ENCODE assay signal across 8 cellular contexts in the genomic region with DNA sequence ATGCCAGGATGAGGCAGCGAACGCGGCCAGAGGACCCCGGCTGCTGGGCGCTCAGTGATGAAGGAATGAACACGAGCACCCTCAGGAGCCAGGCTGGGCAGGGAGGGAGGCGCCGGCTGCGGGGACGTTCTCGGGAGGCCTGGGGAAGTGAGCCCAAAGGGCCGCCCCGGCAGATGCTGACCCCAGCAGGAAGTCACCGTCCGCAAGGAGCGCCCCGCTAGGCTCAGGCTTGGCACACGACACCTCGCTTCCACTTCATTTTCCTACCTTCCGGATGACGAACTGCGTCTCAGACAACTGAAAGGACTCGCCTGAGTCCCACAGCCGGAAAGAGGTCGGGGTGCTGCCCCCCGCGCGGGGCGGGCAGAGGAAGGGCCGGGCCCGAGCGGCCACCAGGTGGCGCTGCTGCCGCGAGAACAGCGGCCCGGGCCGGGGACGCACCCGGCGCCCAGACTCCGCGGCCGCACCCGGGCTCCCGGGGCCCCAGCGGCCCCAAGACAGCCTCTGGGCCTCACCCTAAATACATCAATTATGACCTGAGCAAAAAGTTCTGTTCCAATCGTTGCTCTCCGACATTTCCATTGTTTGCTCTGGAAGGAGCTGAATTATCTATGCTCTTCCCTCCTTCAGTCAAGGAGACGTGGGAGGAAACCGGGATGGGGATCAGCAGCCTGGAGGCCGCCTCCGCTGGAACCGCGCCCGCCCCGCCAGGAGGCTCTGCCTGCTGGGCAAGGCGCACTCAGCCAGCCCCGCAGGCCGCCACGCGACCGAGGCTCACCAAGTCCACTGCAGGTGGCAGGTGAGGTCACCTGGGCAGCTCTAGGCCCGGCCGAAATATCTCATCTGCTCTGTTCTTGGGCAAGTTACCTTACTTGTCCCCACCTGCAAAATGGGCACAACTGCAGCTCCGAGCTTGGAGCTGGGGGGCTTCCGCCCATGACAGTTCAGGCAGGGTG.
DNase-seq lines count a peak whose midpoint lies in the region; ATAC-seq, FAIRE-seq and TF ChIP-seq lines count a peak whose summit lies in the region.

No MANE protein-coding gene starts in this region.

- H3K4me3 ChIP-seq in GM12864 (ENCODE audit: low read depth, low read length) = no peak overlapping the region
- H3K4me3 ChIP-seq in WI38 (ENCODE audit: low read depth, low read length) = 0 out of 2 replicates have a peak overlapping the region, but pooled peaks have one; percentile 24
- peak overlapping the region; percentile 16 to 53 (median 35) for H3K4me3 ChIP-seq in breast epithelium

- no peaks in the 10 kb centered on the region for H3K4me1 ChIP-seq in breast epithelium

- peak; percentile 69 for ATAC-seq in HG03342 (IDR thresholded peaks at IDR 0.05; ENCODE audit: unreplicated experiment)

- H3K9me3 ChIP-seq in breast epithelium = peaks cover 0 to 8% of the 10 kb centered on the region in 2 donors

- FAIRE-seq in RCC 7860 (lab: Jason Lieb, UNC) = no peak

- H3K27ac ChIP-seq in breast epithelium = peak overlapping the region in 1 of 2 donors; percentile 38

- TF ChIP-seq POLR2A in breast epithelium (IDR thresholded peaks at IDR 0.05) = no peak

- peak; percentile 75 for TF ChIP-seq CTCF in GM12864 (IDR thresholded peaks at IDR 0.05; ENCODE audit: low read depth, low read length, missing control alignments)
- TF ChIP-seq CTCF in WI38 (IDR thresholded peaks at IDR 0.05; ENCODE audit: low read depth, low read length) = peak; percentile 67
- TF ChIP-seq CTCF in breast epithelium (IDR thresholded peaks at IDR 0.05) = peak; percentile 33 to 97 (median 53)

- DNase-seq in GM12864 (ENCODE audit: low read depth) (no peak), breast epithelium (ENCODE audit: low spot score in 2 of 2) (no peak), islet precursor cell (peak; percentile 58), RCC 7860 (ENCODE audit: low spot score) (no peak), AML-193 (lab: John Stamatoyannopoulos, UW) (no peak)
- peak; percentile 23 to 56 for DNase-seq in stimulated activated CD4-positive, alpha-beta T cell treated with anti-CD3 and anti-CD28 coated beads, Interleukin-15, amount 100 ng/mL, for 1 hour (ENCODE audit: low read depth in 1 of 2, low spot score in 1 of 2)

- intact Hi-C loops in breast epithelium (cut with DNase I; ENCODE audit: low total_unique reads) = loop anchor here (10.0 kb wide), 2 partner anchors 328 to 1872 kb away; no protein-coding TSS in a partner anchor

- H3K27me3 ChIP-seq in breast epithelium = no peaks in the 10 kb centered on the region

- H3K36me3 ChIP-seq in breast epithelium = no peaks in the 10 kb centered on the region

Comparison
In these comparisons a context has a peak if more than half of its experiments do, and no peak if none do; other contexts are left out.
1. DNase-seq: peak in islet precursor cell (single experiment) and stimulated activated CD4-positive, alpha-beta T cell treated with anti-CD3 and anti-CD28 coated beads, Interleukin-15, amount 100 ng/mL, for 1 hour (2 of 2); none in GM12864 (single experiment), breast epithelium (0 of 2), RCC 7860 (single experiment) and AML-193 (0 of 2).
2. Peak in every context shown above with its lines, with median percentiles within 50 percentile points of each other: CTCF ChIP-seq.